Comparison of ENCODE assay signal across 2 cellular contexts in genomic region chr15:83992356-83993031, GRCh38.
TF ChIP-seq lines count a peak whose summit lies in the region.

No MANE protein-coding gene starts in this region.

TF ChIP-seq in GM23338, 12 proteins besides CTCF, POLR2A, EP300 and RAD21 (continued from another document):
- TF ChIP-seq ETS1 (IDR thresholded peaks at IDR 0.05) (no peak), CREB1 (CRISPR knock-in tag; IDR thresholded peaks at IDR 0.05; ENCODE audit: low read depth) (no peak), EZH2phosphoT487 (IDR thresholded peaks at IDR 0.05; ENCODE audit: unreplicated experiment) (no peak)

TF ChIP-seq in HepG2, 621 proteins besides CTCF, POLR2A, EP300 and RAD21 (continued from another document):
- TF ChIP-seq ZBTB37 (CRISPR knock-in tag; IDR thresholded peaks at IDR 0.05) (no peak), ZBTB10 (CRISPR knock-in tag; IDR thresholded peaks at IDR 0.05; ENCODE audit: borderline replicate concordance) (no peak), USF2 (IDR thresholded peaks at IDR 0.05; ENCODE audit: low read depth, low read length) (no peak), USF2 (CRISPR knock-in tag; IDR thresholded peaks at IDR 0.05; ENCODE audit: borderline replicate concordance) (no peak), ZNF615 (CRISPR knock-in tag; IDR thresholded peaks at IDR 0.05; ENCODE audit: borderline replicate concordance) (no peak), EEA1 (CRISPR knock-in tag; IDR thresholded peaks at IDR 0.05; ENCODE audit: borderline replicate concordance) (no peak)
